Comparison of ENCODE assay signal across 9 cellular contexts in the genomic region with DNA sequence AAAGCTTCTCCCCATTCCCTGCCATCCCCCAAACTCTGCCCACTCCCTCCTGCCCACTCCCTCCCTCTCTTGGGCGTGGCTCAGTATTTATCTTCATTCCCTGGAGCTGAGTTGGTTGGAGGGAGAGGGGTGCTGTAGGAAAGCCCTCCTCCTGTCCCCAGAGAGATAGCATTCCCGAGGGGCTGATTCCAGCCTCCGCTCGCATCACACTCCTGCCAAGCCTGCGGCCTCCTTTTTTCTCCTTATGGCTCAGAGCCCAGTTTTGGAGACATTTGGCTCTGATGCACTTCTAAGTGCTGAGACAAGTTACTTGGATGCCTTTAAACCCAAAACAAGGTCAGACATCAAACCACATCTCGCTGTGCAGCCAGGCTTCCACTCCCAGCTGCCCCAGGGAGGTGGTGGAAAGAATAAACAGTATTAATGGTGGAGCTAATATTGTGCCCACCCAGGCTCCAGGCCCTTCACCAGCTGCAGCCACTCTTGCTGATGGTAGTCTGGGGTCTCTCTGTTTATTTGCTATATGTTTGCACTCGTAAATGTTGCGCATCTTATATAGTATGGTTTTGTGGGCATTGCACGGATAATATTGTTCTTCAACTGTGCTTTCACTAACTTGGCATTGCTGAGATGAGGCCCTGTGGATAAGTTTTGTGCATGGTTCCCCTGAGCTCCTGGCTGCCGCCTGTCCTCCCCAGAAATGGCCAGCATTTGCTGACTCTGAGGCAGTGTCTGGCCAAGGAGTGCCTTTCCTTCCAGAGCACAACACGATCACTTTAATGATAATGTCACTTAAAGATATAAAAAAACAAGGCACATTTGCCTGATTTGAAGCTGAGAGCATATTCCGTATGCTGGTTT.
DNase-seq lines count a peak whose midpoint lies in the region; ATAC-seq lines count a peak whose summit lies in the region.
"Had no signal": no experiment of that assay in that cellular context is flagged by ENCODE, and none has a peak within 500 bp of the region (broad histone marks: within the 10 kb centered on the region; RNA-seq: fewer than 3 reads in every experiment).

No MANE protein-coding gene starts in this region.

- H3K27ac ChIP-seq in CD4-positive, CD25-positive, alpha-beta regulatory T cell (ENCODE audit: insufficient read depth, low read length, poor library complexity, severe bottlenecking), result no peak overlapping the region
- peak overlapping the region; percentile 58 for H3K27ac ChIP-seq in SK-N-MC
- H3K27ac ChIP-seq: KMS-11 had no signal

- no peaks in the 10 kb centered on the region for H3K36me3 ChIP-seq in CD4-positive, CD25-positive, alpha-beta regulatory T cell (ENCODE audit: control insufficient read depth, insufficient read depth, low read length)
- H3K36me3 ChIP-seq in SK-N-MC (ENCODE audit: insufficient read depth, low read length), result no peaks in the 10 kb centered on the region

- peaks cover 0 to 21% (median 0%) of the 10 kb centered on the region in 4 donors for H3K4me1 Mint-ChIP-seq in CD4-positive, CD25-positive, alpha-beta regulatory T cell

- no peaks in the 10 kb centered on the region for H3K4me1 ChIP-seq in CD4-positive, CD25-positive, alpha-beta regulatory T cell (ENCODE audit: control insufficient read depth, insufficient read depth, low read length, poor library complexity, severe bottlenecking)

- intact Hi-C loops in Right ventricle myocardium superior (cut with DNase I), result no loop called here
- intact Hi-C loops in sciatic nerve (cut with DNase I), result no loop called here

- H3K36me3 Mint-ChIP-seq in CD4-positive, CD25-positive, alpha-beta regulatory T cell, result no peaks in the 10 kb centered on the region

- H3K9ac ChIP-seq in SK-N-MC (ENCODE audit: insufficient read length), result no peak overlapping the region
- H3K9ac ChIP-seq: KMS-11 had no signal

- DNase-seq in CD4-positive, CD25-positive, alpha-beta regulatory T cell, result no peak
- DNase-seq in SK-N-MC (ENCODE audit: low read depth, low spot score) (peak; percentile 68), Right ventricle myocardium superior (no peak), sciatic nerve (ENCODE audit: low spot score) (no peak), NCI-H345 treated with DMSO at 0.1 percent for 48 hours (lab: John Stamatoyannopoulos, UW; ENCODE audit: unreplicated experiment) (no peak), NCI-H1417 treated with DMSO at 0.1 percent for 48 hours (lab: John Stamatoyannopoulos, UW) (no peak), NCI-H774 (lab: John Stamatoyannopoulos, UW) (no peak), SKM-1 (lab: John Stamatoyannopoulos, UW; ENCODE audit: unreplicated experiment) (no peak)

- H3K9me3 Mint-ChIP-seq in CD4-positive, CD25-positive, alpha-beta regulatory T cell, result no peaks in the 10 kb centered on the region

- H3K27me3 Mint-ChIP-seq in CD4-positive, CD25-positive, alpha-beta regulatory T cell, result peaks cover 6% of the 10 kb centered on the region

- H3K9me3 ChIP-seq in CD4-positive, CD25-positive, alpha-beta regulatory T cell (ENCODE audit: control insufficient read depth in 2 of 2, low read length in 2 of 2), result no peaks in the 10 kb centered on the region
- H3K9me3 ChIP-seq in SK-N-MC (ENCODE audit: low read depth, low read length), result no peaks in the 10 kb centered on the region

- H3K4me3 ChIP-seq in CD4-positive, CD25-positive, alpha-beta regulatory T cell (ENCODE audit: low read depth, low read length), result no peak overlapping the region
- peak overlapping the region; percentile 49 for H3K4me3 ChIP-seq in SK-N-MC

- peak overlapping the region in 2 of 3 donors; percentile 17 to 55 for H3K27ac Mint-ChIP-seq in CD4-positive, CD25-positive, alpha-beta regulatory T cell

- no peaks in the 10 kb centered on the region for H3K27me3 ChIP-seq in CD4-positive, CD25-positive, alpha-beta regulatory T cell (ENCODE audit: control insufficient read depth, insufficient read depth, low read length)

- ATAC-seq in CD4-positive, CD25-positive, alpha-beta regulatory T cell (ENCODE audit: low read depth in 2 of 2), result no peak
- ATAC-seq in Right ventricle myocardium superior (ENCODE audit: poor library complexity) (peak; percentile 51), sciatic nerve (peak; percentile 76)

- no peak overlapping the region for H3K4me3 Mint-ChIP-seq in CD4-positive, CD25-positive, alpha-beta regulatory T cell

Comparison
In these comparisons a context has a peak if more than half of its experiments do, and no peak if none do; other contexts are left out.
1. ATAC-seq: peak in Right ventricle myocardium superior (single experiment) and sciatic nerve (single experiment); none in CD4-positive, CD25-positive, alpha-beta regulatory T cell (0 of 2).